In the genomic region with DNA sequence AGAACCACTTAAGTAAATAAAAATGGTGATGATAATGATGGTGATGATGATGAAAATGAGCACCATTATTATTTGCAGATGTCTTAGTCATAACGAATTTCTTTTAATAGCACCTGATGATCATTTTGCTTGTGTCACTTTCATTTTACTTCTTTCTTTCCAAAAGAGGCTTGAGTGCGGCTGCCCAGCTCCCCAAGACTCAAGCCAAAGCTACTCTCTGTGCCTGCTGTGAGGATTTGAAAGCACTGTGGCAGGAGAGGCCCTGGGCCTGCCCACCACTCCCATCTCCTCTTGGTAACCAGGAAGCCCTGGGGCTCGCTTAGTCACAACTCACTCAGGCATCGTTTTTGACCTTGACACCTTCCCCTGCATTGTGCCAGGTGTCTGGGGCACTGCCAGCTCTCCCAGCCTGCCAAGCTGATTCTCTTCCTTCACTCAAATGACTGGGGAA, we compare ENCODE assay signal across 9 cellular contexts. TPM values are rescaled to one million over a fixed set of nuclear protein-coding genes. Genes with fewer than 3 reads are reported as not detected.
A peak's percentile ranks its signal among the peaks of the same experiment; 100 is the strongest.
DNase-seq lines count a peak whose midpoint lies in the region; ATAC-seq, FAIRE-seq and TF ChIP-seq lines count a peak whose summit lies in the region.
"Had no signal": no experiment of that assay in that cellular context is flagged by ENCODE, and none has a peak within 500 bp of the region (broad histone marks: within the 10 kb centered on the region; RNA-seq: fewer than 3 reads in every experiment).

No MANE protein-coding gene starts in this region.

- no peak overlapping the region for H3K4me2 ChIP-seq in IMR-90 (ENCODE audit: low read depth, low read length)

- intact Hi-C loops in IMR-90 (cut with micrococcal nuclease): no loop called here

- peak overlapping the region; percentile 38 for H2BK120ac ChIP-seq in IMR-90 (ENCODE audit: low read depth, low read length)

- no peak overlapping the region for H4K8ac ChIP-seq in IMR-90 (ENCODE audit: low read depth in 2 of 2, low read length in 2 of 2)

- no peak overlapping the region for H3K56ac ChIP-seq in IMR-90 (ENCODE audit: extremely low read depth, insufficient read depth, low read length)

- no peak overlapping the region for H4K5ac ChIP-seq in IMR-90 (ENCODE audit: low read depth, low read length)

- ATAC-seq in IMR-90 (ENCODE audit: low read depth) (no peak), lung (ENCODE audit: insufficient read depth, low FRiP score) (no peak), HG03457 (IDR thresholded peaks at IDR 0.05; ENCODE audit: unreplicated experiment) (no peak)

- no peak for TF ChIP-seq CTCF in GM12865 (IDR thresholded peaks at IDR 0.05; ENCODE audit: insufficient read depth, low read depth, low read length, missing control alignments)
- no peak for TF ChIP-seq CTCF in IMR-90 (conservative IDR thresholded peaks at IDR 0.05; ENCODE audit: low read depth, low read length)
- TF ChIP-seq CTCF in VCaP (conservative IDR thresholded peaks at IDR 0.05): no peak
- no peak for TF ChIP-seq CTCF in lung (IDR thresholded peaks at IDR 0.05; ENCODE audit: control extremely low read depth, extremely low read depth)
- no peak for TF ChIP-seq CTCF in endodermal cell (conservative IDR thresholded peaks at IDR 0.05)

- H3K4me3 Mint-ChIP-seq in endodermal cell: no peak overlapping the region

- H2BK15ac ChIP-seq in IMR-90 (ENCODE audit: low read depth, low read length): peak overlapping the region; percentile 17; the same call in 1 of the 3 replicates

- POLR2A ChIA-PET in IMR-90 (lab: Charles Lee; ENCODE audit: unreplicated experiment): no interaction called here

- H3K27ac ChIP-seq in IMR-90 (ENCODE audit: insufficient read depth, low read length) (no peak overlapping the region), VCaP (peak overlapping the region; percentile 49), lung (ENCODE audit: low read depth in 1 of 2, low read length in 1 of 2) (peak overlapping the region in 1 of 2 donors; percentile 87), endodermal cell (ENCODE audit: low read depth, low read length) (no peak overlapping the region)

- H3K9me3 Mint-ChIP-seq in endodermal cell: no peaks in the 10 kb centered on the region

- H3K9me3 ChIP-seq in IMR-90 (ENCODE audit: control insufficient read depth, insufficient read depth, low read length) (no peaks in the 10 kb centered on the region), lung (ENCODE audit: control insufficient read depth in 2 of 2, insufficient read depth in 1 of 2, low read length in 1 of 2) (no peaks in the 10 kb centered on the region), endodermal cell (ENCODE audit: control insufficient read depth, low read length) (no peaks in the 10 kb centered on the region)

- H3K27me3 ChIP-seq in IMR-90 (ENCODE audit: control insufficient read depth, insufficient read depth, low read length): no peaks in the 10 kb centered on the region
- H3K27me3 ChIP-seq in lung (ENCODE audit: control insufficient read depth, insufficient read depth): no peaks in the 10 kb centered on the region
- no peaks in the 10 kb centered on the region for H3K27me3 ChIP-seq in endodermal cell (ENCODE audit: control insufficient read depth, insufficient read depth, low read length, poor library complexity, severe bottlenecking)

- no peaks in the 10 kb centered on the region for H3K27me3 Mint-ChIP-seq in endodermal cell (ENCODE audit: insufficient read depth)

- TF ChIP-seq POLR2A in IMR-90 (IDR thresholded peaks at IDR 0.05; ENCODE audit: low read depth, low read length): no peak

- H3K27ac Mint-ChIP-seq in endodermal cell: no peak overlapping the region

- CTCF ChIA-PET in IMR-90 (lab: Yijun Ruan, JAX): no interaction called here

- 0 out of 2 replicates have a peak overlapping the region, but pooled peaks have one; percentile 2 for H4K91ac ChIP-seq in IMR-90 (ENCODE audit: insufficient read depth, low read depth, low read length)

- BruUV-seq in IMR-90 (replicated peaks; lab: Mats Ljungman, UMichigan): no TSS peak

- H3K9ac ChIP-seq in IMR-90 (ENCODE audit: low read depth, low read length) (no peak overlapping the region), endodermal cell (ENCODE audit: extremely low read depth, low read length, poor library complexity, severe bottlenecking) (no peak overlapping the region)

- H3K14ac ChIP-seq in IMR-90 (replicated peaks; ENCODE audit: low read depth, low read length): peak overlapping the region; percentile 23; the same call in 1 of the 2 replicates

- H3K4me1 ChIP-seq in IMR-90 (ENCODE audit: control insufficient read depth, insufficient read depth, low read length) (peaks cover 25% of the 10 kb centered on the region), lung (ENCODE audit: control insufficient read depth in 2 of 2, insufficient read depth in 2 of 2, low read length in 2 of 2) (peaks cover 11% of the 10 kb centered on the region in 2 donors), endodermal cell (ENCODE audit: control insufficient read depth, insufficient read depth, low read length) (no peaks in the 10 kb centered on the region)

- DNase-seq in GM12865 (ENCODE audit: low read depth): peak; percentile 56
- DNase-seq in IMR-90: peak; percentile 49
- DNase-seq in lung (ENCODE audit: low spot score): peak; percentile 48
- DNase-seq in endodermal cell: no peak
- DNase-seq in urothelium cell line (ENCODE audit: low spot score): no peak
- no peak for DNase-seq in activated CD8-positive, alpha-beta memory T cell treated with anti-CD3 and anti-CD28 coated beads, Interleukin-2, amount 50 U/mL, for 48 hours
- DNase-seq: activated CD4-positive, CD25-positive, alpha-beta regulatory T cell had no signal

- no peak overlapping the region for H3K4me3 ChIP-seq in GM12865 (ENCODE audit: low read depth, low read length)
- H3K4me3 ChIP-seq in IMR-90 (ENCODE audit: insufficient read depth, low read depth, low read length): no peak overlapping the region
- H3K4me3 ChIP-seq in lung: no peak overlapping the region
- H3K4me3 ChIP-seq in endodermal cell (ENCODE audit: low read length): no peak overlapping the region

- no peak for FAIRE-seq in urothelium cell line (lab: Jason Lieb, UNC)

- dilution Hi-C loops in IMR-90 (cut with HindIII; ENCODE audit: low sequenced_read_pairs, unreplicated experiment): no loop called here

- H3K9me1 ChIP-seq in IMR-90 (ENCODE audit: insufficient read depth, low read length): peaks cover 22% of the 10 kb centered on the region

- TF ChIP-seq RAD21 in IMR-90 (IDR thresholded peaks at IDR 0.05; ENCODE audit: low read length): no peak

- H3K18ac ChIP-seq in IMR-90 (ENCODE audit: low read depth, low read length): no peak overlapping the region

- peak overlapping the region; percentile 60 for H3K4ac ChIP-seq in IMR-90 (ENCODE audit: low read depth, low read length)

- WGBS in IMR-90 (ENCODE audit: extremely low coverage in 2 of 2, insufficient read length in 1 of 2), 2 experiments: 33% methylated on average over 2 of the region's 4 CpGs; no CpG with 5 or more reads in 1 of the 2 experiments
- WGBS in lung, 2 donors: 46 to 62% methylated on average over 4 of the region's 4 CpGs
- 70 to 87% methylated on average over 2 to 4 of the region's 4 CpGs for WGBS in endodermal cell (ENCODE audit: insufficient coverage in 1 of 2, insufficient read length in 1 of 2), 2 experiments

- peak overlapping the region; percentile 53 for H2AFZ ChIP-seq in IMR-90 (replicated peaks; ENCODE audit: low read length, poor library complexity)

- H2BK5ac ChIP-seq in IMR-90 (ENCODE audit: low read depth, low read length, poor library complexity, severe bottlenecking): peak overlapping the region; percentile 1

- H3K23ac ChIP-seq in IMR-90 (ENCODE audit: low read depth, low read length): no peak overlapping the region

- in situ Hi-C loops in IMR-90 (cut with MboI; ENCODE audit: low sequenced_read_pairs): no loop called here

- no peaks in the 10 kb centered on the region for H3K4me1 Mint-ChIP-seq in endodermal cell

- H3K36me3 ChIP-seq in IMR-90 (ENCODE audit: control insufficient read depth, insufficient read depth, low read length) (no peaks in the 10 kb centered on the region), lung (ENCODE audit: control insufficient read depth in 2 of 2, insufficient read depth in 2 of 2, low read length in 2 of 2) (no peaks in the 10 kb centered on the region), endodermal cell (ENCODE audit: control insufficient read depth, insufficient read depth, low read length) (no peaks in the 10 kb centered on the region)

- H4K20me1 ChIP-seq in IMR-90 (ENCODE audit: insufficient read depth, low read length): no peaks in the 10 kb centered on the region

- no peaks in the 10 kb centered on the region for H3K36me3 Mint-ChIP-seq in endodermal cell (ENCODE audit: low read depth)

- no peak overlapping the region for H2BK20ac ChIP-seq in IMR-90 (ENCODE audit: low read depth, low read length)

- no peaks in the 10 kb centered on the region for H3K79me1 ChIP-seq in IMR-90 (ENCODE audit: low read depth in 1 of 2, low read length in 2 of 2)

- H2AK5ac ChIP-seq in IMR-90 (ENCODE audit: low read depth, low read length): peak overlapping the region; percentile 82; the same call in 1 of the 2 replicates

- no peak overlapping the region for H2AK9ac ChIP-seq in IMR-90 (replicated peaks; ENCODE audit: low read depth, low read length, poor library complexity)

TF ChIP-seq in IMR-90, 13 proteins besides CTCF, POLR2A, EP300 and RAD21:
- no peak for TF ChIP-seq BHLHE40 (IDR thresholded peaks at IDR 0.05; ENCODE audit: low read depth, low read length)
- TF ChIP-seq SMC3 (IDR thresholded peaks at IDR 0.05; ENCODE audit: low read depth, low read length): no peak
- TF ChIP-seq, protein P1, sequence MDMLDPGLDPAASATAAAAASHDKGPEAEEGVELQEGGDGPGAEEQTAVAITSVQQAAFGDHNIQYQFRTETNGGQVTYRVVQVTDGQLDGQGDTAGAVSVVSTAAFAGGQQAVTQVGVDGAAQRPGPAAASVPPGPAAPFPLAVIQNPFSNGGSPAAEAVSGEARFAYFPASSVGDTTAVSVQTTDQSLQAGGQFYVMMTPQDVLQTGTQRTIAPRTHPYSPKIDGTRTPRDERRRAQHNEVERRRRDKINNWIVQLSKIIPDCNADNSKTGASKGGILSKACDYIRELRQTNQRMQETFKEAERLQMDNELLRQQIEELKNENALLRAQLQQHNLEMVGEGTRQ (IDR thresholded peaks at IDR 0.05; ENCODE audit: low read depth, low read length): no peak
- no peak for TF ChIP-seq RCOR1 (IDR thresholded peaks at IDR 0.05; ENCODE audit: insufficient replicate concordance, low read length)
- TF ChIP-seq MAZ (IDR thresholded peaks at IDR 0.05; ENCODE audit: borderline replicate concordance, low read depth, low read length): no peak

RNA-seq across cellular contexts. Expression of a gene that starts 41.2 kb away (rescaled TPM):
- total RNA-seq in IMR-90 (2012; rRNA removed): 341 and 804 TPM in 2 replicates
- polyA plus RNA-seq in IMR-90 (2012; rRNA removed): 1,504 and 1,572 TPM in 2 replicates
- polyA plus RNA-seq in IMR-90 (2012; cell fraction: cytosol; rRNA removed): 2,705 and 5,319 TPM in 2 replicates
- polyA plus RNA-seq in IMR-90 (2012; cell fraction: nucleus; rRNA removed; ENCODE audit: low replicate concordance): 530 and 1,168 TPM in 2 replicates
- total RNA-seq in lung: 1,000 to 10,000 TPM; 2,015 to 2,219 TPM
- polyA plus RNA-seq in lung: 1,000 to 10,000 TPM; 3,426 to 4,048 TPM
- total RNA-seq in endodermal cell: 1,000 to 10,000 TPM; 2,589 to 2,765 TPM
- 1,971 TPM for polyA plus RNA-seq in endodermal cell (2013, experiment 1 of 2)
- 1,927 TPM for polyA plus RNA-seq in endodermal cell (2013, experiment 2 of 2)

Comparison
In these comparisons a context has a peak if more than half of its experiments do, and no peak if none do; other contexts are left out.
1. DNase-seq: peak in GM12865 (single experiment), IMR-90 (single experiment) and lung (single experiment); none in endodermal cell (single experiment), urothelium cell line (single experiment) and activated CD8-positive, alpha-beta memory T cell treated with anti-CD3 and anti-CD28 coated beads, Interleukin-2, amount 50 U/mL, for 48 hours (single experiment).